14 cellular contexts compared by ENCODE assay signal in genomic region chr1:204706838-204707509, GRCh38. TPM values are rescaled to one million over a fixed set of nuclear protein-coding genes. Genes with fewer than 3 reads are reported as not detected.
DNase-seq lines count a peak whose midpoint lies in the region; ATAC-seq and TF ChIP-seq lines count a peak whose summit lies in the region.
"Had no signal": no experiment of that assay in that cellular context is flagged by ENCODE, and none has a peak within 500 bp of the region (broad histone marks: within the 10 kb centered on the region; RNA-seq: fewer than 3 reads in every experiment).

No MANE protein-coding gene starts in this region.

- peak overlapping the region; percentile 39 for H3K9ac ChIP-seq in BLaER1
- H3K9ac ChIP-seq: GM23248 had no signal

- H3K27ac ChIP-seq in BLaER1: peak overlapping the region; percentile 81
- no peak overlapping the region for H3K27ac ChIP-seq in CD4-positive, alpha-beta T cell (ENCODE audit: low read depth, low read length)
- no peak overlapping the region for H3K27ac ChIP-seq in hepatocyte
- H3K27ac ChIP-seq in esophagus squamous epithelium: no peak overlapping the region
- no peak overlapping the region for H3K27ac ChIP-seq in ascending aorta
- H3K27ac ChIP-seq: GM23248 had no signal

- peaks cover 22% of the 10 kb centered on the region for H3K27me3 Mint-ChIP-seq in CD4-positive, alpha-beta T cell

- WGBS in hepatocyte (ENCODE audit: low lambda C conversion rate, missing lambda C conversion rate): 59% methylated on average over 10 of the region's 11 CpGs
- 47 to 54% methylated on average over 8 to 11 of the region's 11 CpGs for WGBS in esophagus squamous epithelium, 2 donors

- POLR2A ChIA-PET in CD4-positive, alpha-beta T cell (lab: Charles Lee): no interaction called here

- no peaks in the 10 kb centered on the region for H3K36me3 Mint-ChIP-seq in CD4-positive, alpha-beta T cell (ENCODE audit: low read depth)
- H3K36me3 Mint-ChIP-seq: CD8-positive, alpha-beta memory T cell had no signal

- H3K4me1 ChIP-seq in BLaER1: peaks cover 91% of the 10 kb centered on the region
- peaks cover 32% of the 10 kb centered on the region for H3K4me1 ChIP-seq in hepatocyte (ENCODE audit: insufficient read depth)
- peaks cover 0 to 22% (median under 1%) of the 10 kb centered on the region in 3 donors for H3K4me1 ChIP-seq in esophagus squamous epithelium
- no peaks in the 10 kb centered on the region for H3K4me1 ChIP-seq in ascending aorta

- no peak for ATAC-seq in CD4-positive, alpha-beta T cell (ENCODE audit: poor library complexity)
- no peak for ATAC-seq in HG03432 (IDR thresholded peaks at IDR 0.05; ENCODE audit: unreplicated experiment)
- ATAC-seq in GM21529 (IDR thresholded peaks at IDR 0.05; ENCODE audit: unreplicated experiment): no peak
- ATAC-seq: activated CD4-positive, CD25-positive, alpha-beta regulatory T cell treated with anti-CD3 and anti-CD28 coated beads, Interleukin-2, amount 50 U/mL, for 24 hours; mucosa of descending colon had no signal

- no peak overlapping the region for H2AFZ ChIP-seq in hepatocyte
- H2AFZ ChIP-seq: GM23248 had no signal

- peaks cover 30% of the 10 kb centered on the region for H3K4me1 Mint-ChIP-seq in CD4-positive, alpha-beta T cell (ENCODE audit: low read depth)

- H3K27ac Mint-ChIP-seq in CD4-positive, alpha-beta T cell: peak overlapping the region; percentile 31
- H3K27ac Mint-ChIP-seq: CD8-positive, alpha-beta memory T cell had no signal

- H3K27me3 ChIP-seq in BLaER1: no peaks in the 10 kb centered on the region
- no peaks in the 10 kb centered on the region for H3K27me3 ChIP-seq in CD4-positive, alpha-beta T cell (ENCODE audit: control insufficient read depth, insufficient read depth, low read length)
- peaks cover 5% of the 10 kb centered on the region for H3K27me3 ChIP-seq in hepatocyte
- H3K27me3 ChIP-seq in esophagus squamous epithelium: peaks cover 0 to 48% (median 2%) of the 10 kb centered on the region in 4 donors
- no peaks in the 10 kb centered on the region for H3K27me3 ChIP-seq in ascending aorta

- H3K4me2 ChIP-seq in BLaER1 (peak overlapping the region; percentile 93), hepatocyte (no peak overlapping the region)

- CTCF ChIA-PET in CD4-positive, alpha-beta T cell (lab: Charles Lee): no interaction called here

- TF ChIP-seq POLR2A in esophagus squamous epithelium (IDR thresholded peaks at IDR 0.05): no peak

- H3K9me3 Mint-ChIP-seq in CD4-positive, alpha-beta T cell: no peaks in the 10 kb centered on the region

- DNase-seq in CD4-positive, alpha-beta T cell: peak in 1 of 10 experiments; percentile 13
- DNase-seq in NCI-H2227 treated with DMSO at 0.1 percent for 48 hours (lab: John Stamatoyannopoulos, UW) (peak; percentile 66), hepatocyte (ENCODE audit: low spot score) (peak; percentile 29), esophagus squamous epithelium (lab: John Stamatoyannopoulos, UW) (no peak), ascending aorta (ENCODE audit: low spot score in 2 of 2) (no peak)
- DNase-seq: activated T-cell treated with anti-CD3 and anti-CD28 coated beads for 4 hours, GM23248, mucosa of descending colon had no signal

- no peak for TF ChIP-seq CTCF in CD4-positive, alpha-beta T cell (IDR thresholded peaks at IDR 0.05)
- TF ChIP-seq CTCF in hepatocyte (IDR thresholded peaks at IDR 0.05; ENCODE audit: poor library complexity): no peak
- no peak for TF ChIP-seq CTCF in esophagus squamous epithelium (IDR thresholded peaks at IDR 0.05)
- no peak for TF ChIP-seq CTCF in ascending aorta (IDR thresholded peaks at IDR 0.05)

- H3K9me2 ChIP-seq in hepatocyte (replicated peaks; ENCODE audit: insufficient read depth): no peaks in the 10 kb centered on the region

- peak overlapping the region; percentile 42 for H3K4me3 Mint-ChIP-seq in CD4-positive, alpha-beta T cell

- intact Hi-C loops in CD4-positive, alpha-beta T cell (cut with DNase I, micrococcal nuclease): no loop called here
- intact Hi-C loops in esophagus squamous epithelium (cut with DNase I): no loop called here
- intact Hi-C loops in ascending aorta (cut with DNase I): no loop called here

- H3K4me3 ChIP-seq in BLaER1: peak overlapping the region; percentile 4; the same call in 1 of the 2 replicates
- no peak overlapping the region for H3K4me3 ChIP-seq in hepatocyte
- H3K4me3 ChIP-seq in esophagus squamous epithelium: no peak overlapping the region
- H3K4me3 ChIP-seq in ascending aorta: no peak overlapping the region
- H3K4me3 ChIP-seq: GM23248, mucosa of descending colon had no signal

- H3K9me3 ChIP-seq in BLaER1 (no peaks in the 10 kb centered on the region), hepatocyte (ENCODE audit: low read depth) (no peaks in the 10 kb centered on the region), esophagus squamous epithelium (no peaks in the 10 kb centered on the region), ascending aorta (no peaks in the 10 kb centered on the region)
- no peaks in the 10 kb centered on the region for H3K9me3 ChIP-seq in CD4-positive, alpha-beta T cell (ENCODE audit: control insufficient read depth, low read length)
- H3K9me3 ChIP-seq: mucosa of descending colon had no signal

- H4K20me1 ChIP-seq in BLaER1: no peaks in the 10 kb centered on the region
- H4K20me1 ChIP-seq in hepatocyte (ENCODE audit: insufficient read depth, poor library complexity, severe bottlenecking): no peaks in the 10 kb centered on the region

- H3K79me2 ChIP-seq in hepatocyte: no peaks in the 10 kb centered on the region

- H3K36me3 ChIP-seq in BLaER1 (no peaks in the 10 kb centered on the region), hepatocyte (replicated peaks; ENCODE audit: insufficient read depth, low read depth) (no peaks in the 10 kb centered on the region), esophagus squamous epithelium (no peaks in the 10 kb centered on the region), ascending aorta (no peaks in the 10 kb centered on the region)

RNA-seq across cellular contexts. Expression of gene LRRN2, which starts 21.4 kb away (rescaled TPM):
- total RNA-seq in CD4-positive, alpha-beta T cell: not detected
- total RNA-seq in hepatocyte (4.3 and 7.0 TPM in 2 replicates), esophagus squamous epithelium (1 to 10 TPM in 3 of 4 donors, under 1 TPM in 1; 0.18 to 1.8 (median 1.5) TPM), ascending aorta (6.5 TPM)
- polyA plus RNA-seq in hepatocyte: 25.5 and 27.9 TPM in 2 replicates
- total RNA-seq: CD8-positive, alpha-beta memory T cell; LHCN-M2 had no signal
- polyA plus RNA-seq: CD8-positive, alpha-beta memory T cell; GM23248 had no signal

Comparison
In these comparisons a context has a peak if more than half of its experiments do, and no peak if none do; other contexts are left out.
1. DNase-seq: peak in NCI-H2227 treated with DMSO at 0.1 percent for 48 hours (single experiment) and hepatocyte (single experiment); none in esophagus squamous epithelium (single experiment) and ascending aorta (0 of 2).